Comparison of ENCODE assay signal across 9 cellular contexts in the genomic region with DNA sequence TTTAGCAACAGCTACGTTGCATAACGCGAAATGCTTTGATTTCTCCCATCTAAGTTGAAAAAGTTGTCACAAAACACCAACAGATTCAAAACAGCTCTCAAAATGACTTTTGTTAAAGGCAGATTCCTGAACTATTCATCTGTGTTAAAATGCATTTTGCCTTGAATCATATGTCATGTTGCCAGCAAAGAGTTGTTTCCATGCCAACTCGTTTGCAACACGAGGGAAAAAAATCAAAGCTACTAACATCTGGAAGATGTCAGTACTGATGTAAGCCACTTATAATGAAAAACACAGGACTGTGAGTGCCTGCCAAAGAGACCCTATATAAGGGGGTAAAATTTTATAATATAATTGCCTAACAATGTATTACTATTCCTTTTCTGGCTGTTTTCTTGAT.
A peak's percentile ranks its signal among the peaks of the same experiment; 100 is the strongest.
DNase-seq lines count a peak whose midpoint lies in the region; ATAC-seq and TF ChIP-seq lines count a peak whose summit lies in the region.
"Had no signal": no experiment of that assay in that cellular context is flagged by ENCODE, and none has a peak within 500 bp of the region (broad histone marks: within the 10 kb centered on the region; RNA-seq: fewer than 3 reads in every experiment).

No MANE protein-coding gene starts in this region.

- no peaks in the 10 kb centered on the region for H3K27me3 ChIP-seq in A673 (replicated peaks; ENCODE audit: insufficient read depth, low read depth, low read length, poor library complexity)
- peaks cover 10% of the 10 kb centered on the region; the same call in 1 of the 2 replicates for H3K27me3 ChIP-seq in PC-3 (ENCODE audit: low read length)
- H3K27me3 ChIP-seq in fibroblast of lung (ENCODE audit: control insufficient read depth, insufficient read depth, low read length): no peaks in the 10 kb centered on the region
- no peaks in the 10 kb centered on the region for H3K27me3 ChIP-seq in neuron (ENCODE audit: insufficient read depth, low read length)
- H3K27me3 ChIP-seq: BLaER1 treated with 17β-estradiol and CSF1 and Interleukin-3, amounts not matched to agents 10 nM and 100 nM had no signal

- H3K36me3 ChIP-seq in A673 (ENCODE audit: insufficient read depth, low read length, poor library complexity, severe bottlenecking) (no peaks in the 10 kb centered on the region), PC-3 (ENCODE audit: low read depth, low read length) (no peaks in the 10 kb centered on the region), fibroblast of lung (ENCODE audit: control insufficient read depth, insufficient read depth, low read length) (no peaks in the 10 kb centered on the region), neuron (ENCODE audit: insufficient read depth, low read length) (no peaks in the 10 kb centered on the region)
- H3K36me3 ChIP-seq: BLaER1 treated with 17β-estradiol and CSF1 and Interleukin-3, amounts not matched to agents 10 nM and 100 nM had no signal

- H3K9me2 ChIP-seq in PC-3 (replicated peaks; ENCODE audit: low read length): no peaks in the 10 kb centered on the region

- DNase-seq in A673 (ENCODE audit: low spot score) (peak; percentile 65), PC-3 (peak; percentile 13), fibroblast of lung (ENCODE audit: low read depth in 2 of 2) (peak; percentile 90 to 99), T-helper 1 cell (no peak)
- no peak for DNase-seq in stimulated activated CD8-positive, alpha-beta memory T cell treated with anti-CD3 and anti-CD28 coated beads, Interleukin-4, amount 100 ng/mL, for 48 hours

- ATAC-seq in PC-3 (no peak), HG03196 (IDR thresholded peaks at IDR 0.05; ENCODE audit: unreplicated experiment) (no peak), HG02840 (IDR thresholded peaks at IDR 0.05; ENCODE audit: low FRiP score, unreplicated experiment) (no peak)

- POLR2A ChIA-PET in A673 (lab: Charles Lee; ENCODE audit: low non-redundant PET): interaction anchor here (0.6 kb wide), 1 partner anchor 45 kb away, joined by 5 read pairs; no protein-coding TSS in a partner anchor
- POLR2A ChIA-PET in PC-3 (lab: Charles Lee; ENCODE audit: unreplicated experiment): no interaction called here

- no peaks in the 10 kb centered on the region for H3F3A ChIP-seq in PC-3 (ENCODE audit: low read length, unreplicated experiment)

- H3K4me2 ChIP-seq in PC-3 (ENCODE audit: low read length) (no peak overlapping the region), fibroblast of lung (ENCODE audit: extremely low read depth, insufficient read depth, low read length) (peak overlapping the region; percentile 36)
- H3K4me2 ChIP-seq: BLaER1 treated with 17β-estradiol and CSF1 and Interleukin-3, amounts not matched to agents 10 nM and 100 nM had no signal

- H3K4me3 ChIP-seq in A673 (ENCODE audit: low read depth, low read length, poor library complexity, severe bottlenecking): no peak overlapping the region
- no peak overlapping the region for H3K4me3 ChIP-seq in PC-3 (ENCODE audit: low read length)
- H3K4me3 ChIP-seq in fibroblast of lung (replicated peaks in 1 of 4; ENCODE audit: control extremely low read depth in 1 of 4, insufficient read depth in 1 of 4, low read depth in 3 of 4, low read length in 4 of 4): no peak overlapping the region
- H3K4me3 ChIP-seq in neuron (ENCODE audit: low read length): no peak overlapping the region
- H3K4me3 ChIP-seq: BLaER1 treated with 17β-estradiol and CSF1 and Interleukin-3, amounts not matched to agents 10 nM and 100 nM had no signal

- H4K20me1 ChIP-seq in PC-3 (ENCODE audit: low read length) (no peaks in the 10 kb centered on the region), fibroblast of lung (ENCODE audit: control insufficient read depth, extremely low read depth, insufficient read depth, low read length) (no peaks in the 10 kb centered on the region)
- H4K20me1 ChIP-seq: BLaER1 treated with 17β-estradiol and CSF1 and Interleukin-3, amounts not matched to agents 10 nM and 100 nM had no signal

- CTCF ChIA-PET in A673 (lab: Charles Lee): interaction anchor here (0.6 to 1.1 kb wide), 2 partner anchors 303 to 395 kb away, joined by 3 to 5 read pairs; no protein-coding TSS in a partner anchor
- CTCF ChIA-PET in PC-3 (lab: Charles Lee): no interaction called here

- H2AFZ ChIP-seq in PC-3 (ENCODE audit: low read length) (no peak overlapping the region), fibroblast of lung (ENCODE audit: low read length) (no peak overlapping the region), neuron (ENCODE audit: low read depth, low read length) (peak overlapping the region; percentile 53)

- no TSS peak for BruUV-seq in A673 (replicated peaks; lab: Mats Ljungman, UMichigan)
- no TSS peak for BruUV-seq in PC-3 (replicated peaks; lab: Mats Ljungman, UMichigan)

- H3K9ac ChIP-seq in PC-3 (ENCODE audit: low read length) (no peak overlapping the region), fibroblast of lung (ENCODE audit: insufficient read depth, low read length) (no peak overlapping the region)
- H3K9ac ChIP-seq: BLaER1 treated with 17β-estradiol and CSF1 and Interleukin-3, amounts not matched to agents 10 nM and 100 nM had no signal

- H3K79me2 ChIP-seq in PC-3 (ENCODE audit: low read length): no peaks in the 10 kb centered on the region
- no peaks in the 10 kb centered on the region for H3K79me2 ChIP-seq in fibroblast of lung (ENCODE audit: control insufficient read depth, insufficient read depth, low read length)

- H3K27ac ChIP-seq in A673 (ENCODE audit: low read depth, low read length, poor library complexity, severe bottlenecking): peak overlapping the region; percentile 56
- H3K27ac ChIP-seq in PC-3 (ENCODE audit: low read length): no peak overlapping the region
- H3K27ac ChIP-seq in fibroblast of lung (ENCODE audit: insufficient read depth, low read length): peak overlapping the region; percentile 30
- H3K27ac ChIP-seq: BLaER1 treated with 17β-estradiol and CSF1 and Interleukin-3, amounts not matched to agents 10 nM and 100 nM had no signal

- no peaks in the 10 kb centered on the region for H3K9me3 ChIP-seq in A673 (ENCODE audit: low read depth, low read length, poor library complexity, severe bottlenecking)
- no peaks in the 10 kb centered on the region for H3K9me3 ChIP-seq in PC-3 (ENCODE audit: low read length)
- no peaks in the 10 kb centered on the region for H3K9me3 ChIP-seq in fibroblast of lung (ENCODE audit: control insufficient read depth, insufficient read depth, low read depth, low read length)
- no peaks in the 10 kb centered on the region for H3K9me3 ChIP-seq in neuron (ENCODE audit: low read length)
- H3K9me3 ChIP-seq: BLaER1 treated with 17β-estradiol and CSF1 and Interleukin-3, amounts not matched to agents 10 nM and 100 nM had no signal

- H3K4me1 ChIP-seq in A673 (ENCODE audit: insufficient read depth, low read length, poor library complexity, severe bottlenecking): peaks cover 19% of the 10 kb centered on the region
- no peaks in the 10 kb centered on the region for H3K4me1 ChIP-seq in PC-3 (ENCODE audit: insufficient read depth, low read length)
- peaks cover 14% of the 10 kb centered on the region for H3K4me1 ChIP-seq in fibroblast of lung (ENCODE audit: control insufficient read depth, extremely low read depth, insufficient read depth, low read length)
- H3K4me1 ChIP-seq in neuron (ENCODE audit: insufficient read depth, low read length): peaks cover 17% of the 10 kb centered on the region
- H3K4me1 ChIP-seq: BLaER1 treated with 17β-estradiol and CSF1 and Interleukin-3, amounts not matched to agents 10 nM and 100 nM had no signal

- intact Hi-C loops in A673 (cut with micrococcal nuclease; ENCODE audit: unreplicated experiment): no loop called here
- intact Hi-C loops in PC-3 (cut with micrococcal nuclease): no loop called here

- TF ChIP-seq CTCF in A673 (conservative IDR thresholded peaks at IDR 0.05; ENCODE audit: low read depth, low read length): no peak
- no peak for TF ChIP-seq CTCF in PC-3 (conservative IDR thresholded peaks at IDR 0.05; ENCODE audit: low read depth, low read length)
- no peak for TF ChIP-seq CTCF in fibroblast of lung (conservative IDR thresholded peaks at IDR 0.05 in 1 of 2, IDR thresholded peaks at IDR 0.05 in 1 of 2; ENCODE audit: low read depth in 1 of 2, low read length in 2 of 2)

Comparison
In these comparisons a context has a peak if more than half of its experiments do, and no peak if none do; other contexts are left out.
1. DNase-seq: peak in A673 (single experiment), PC-3 (single experiment) and fibroblast of lung (2 of 2); none in stimulated activated CD8-positive, alpha-beta memory T cell treated with anti-CD3 and anti-CD28 coated beads, Interleukin-4, amount 100 ng/mL, for 48 hours (single experiment) and T-helper 1 cell (0 of 5).